In genomic region chrX:69387559-69388487, GRCh38 we compare ENCODE assay signal across 8 cellular contexts.
DNase-seq lines count a peak whose midpoint lies in the region; ATAC-seq and TF ChIP-seq lines count a peak whose summit lies in the region.

No MANE protein-coding gene starts in this region.

- peak; percentile 79 for ATAC-seq in GM21723 (IDR thresholded peaks at IDR 0.05; ENCODE audit: unreplicated experiment)

- H2BK5ac ChIP-seq in trophoblast cell (ENCODE audit: low read depth, low read length, poor library complexity), result no peak overlapping the region

- H3K9me3 Mint-ChIP-seq in Calu3 (ENCODE audit: low read depth, unreplicated experiment), result no peaks in the 10 kb centered on the region

- H3K18ac ChIP-seq in trophoblast cell (ENCODE audit: low read length), result no peak overlapping the region

- H3K4me2 ChIP-seq in trophoblast cell (ENCODE audit: low read length), result no peak overlapping the region

- H3K9me3 ChIP-seq in trophoblast cell (ENCODE audit: insufficient read depth, low read depth, low read length), result no peaks in the 10 kb centered on the region

- no peak overlapping the region for H3K4me3 ChIP-seq in trophoblast cell (ENCODE audit: low read depth, low read length)

- H3K4me1 ChIP-seq in trophoblast cell (ENCODE audit: control insufficient read depth in 1 of 2, insufficient read depth in 2 of 2, low read length in 2 of 2), result no peaks in the 10 kb centered on the region

- CTCF ChIA-PET in Calu3 (lab: Charles Lee), result interaction anchor here (0.7 to 2.0 kb wide), 7 partner anchors 19 to 655 kb away, joined by 3 to 16 read pairs (median 5); partner anchors contain the start of gene EFNB1

- H2AFZ ChIP-seq in trophoblast cell (ENCODE audit: insufficient read depth, low read length, poor library complexity), result no peak overlapping the region

- intact Hi-C loops in Calu3 (cut with micrococcal nuclease; ENCODE audit: unreplicated experiment), result loop anchor here (1.0 to 5.0 kb wide), 5 partner anchors 101 to 656 kb away; no protein-coding TSS in a partner anchor

- H3K23ac ChIP-seq in trophoblast cell (ENCODE audit: low read length), result no peak overlapping the region

- no peak overlapping the region for H3K9ac ChIP-seq in trophoblast cell (ENCODE audit: low read length)

- peaks cover 99% of the 10 kb centered on the region for H3K27me3 Mint-ChIP-seq in Calu3 (ENCODE audit: unreplicated experiment)

- H3K4me1 Mint-ChIP-seq in Calu3 (ENCODE audit: low read depth, unreplicated experiment), result no peaks in the 10 kb centered on the region

- no peak overlapping the region for H4K8ac ChIP-seq in trophoblast cell (ENCODE audit: low read depth, low read length)

- no peaks in the 10 kb centered on the region for H3K36me3 ChIP-seq in trophoblast cell (ENCODE audit: control insufficient read depth in 1 of 2, insufficient read depth in 2 of 2, low read length in 2 of 2)

- no peak overlapping the region for H3K4ac ChIP-seq in trophoblast cell (ENCODE audit: low read depth, low read length)

- H4K12ac ChIP-seq in trophoblast cell (ENCODE audit: low read depth, low read length), result no peak overlapping the region

- no peaks in the 10 kb centered on the region for H3K36me3 Mint-ChIP-seq in Calu3 (ENCODE audit: insufficient read depth, unreplicated experiment)

- no peaks in the 10 kb centered on the region for H3K79me1 ChIP-seq in trophoblast cell (ENCODE audit: low read length)

- H3K79me2 ChIP-seq in trophoblast cell (ENCODE audit: control insufficient read depth, insufficient read depth, low read length, poor library complexity), result no peaks in the 10 kb centered on the region

- peak; percentile 53 for TF ChIP-seq CTCF in Calu3 (IDR thresholded peaks at IDR 0.05; ENCODE audit: unreplicated experiment)

- H3K27me3 ChIP-seq in trophoblast cell (ENCODE audit: insufficient read depth, low read length), result no peaks in the 10 kb centered on the region

- H3K27ac ChIP-seq in trophoblast cell (ENCODE audit: low read depth, low read length), result no peak overlapping the region

- no peak overlapping the region for H4K91ac ChIP-seq in trophoblast cell (ENCODE audit: low read depth, low read length)

- no TSS peak for BruUV-seq in Calu3 (replicated peaks; lab: Mats Ljungman, UMichigan)

- H3K27ac Mint-ChIP-seq in Calu3 (ENCODE audit: unreplicated experiment), result no peak overlapping the region

- DNase-seq in Calu3 (peak; percentile 66), NCI-H460 (ENCODE audit: extremely low read depth, low read depth) (peak; percentile 17), activated T-cell treated with anti-CD3 and anti-CD28 coated beads for 48 hours (ENCODE audit: low read depth) (peak; percentile 11), germinal center (ENCODE audit: low spot score) (peak; percentile 29), trophoblast cell (peak; percentile 16 to 57), foreskin melanocyte (no peak), NCI-H2107 treated with DMSO at 0.1 percent for 48 hours (lab: John Stamatoyannopoulos, UW; ENCODE audit: unreplicated experiment) (no peak)

- no peak overlapping the region for H2BK12ac ChIP-seq in trophoblast cell (ENCODE audit: low read length)

- WGBS in trophoblast cell (ENCODE audit: extremely low coverage, insufficient coverage, insufficient read length), result no CpG with 5 or more reads among the region's 13 CpGs

- H3K4me3 Mint-ChIP-seq in Calu3 (ENCODE audit: low read depth, unreplicated experiment), result no peak overlapping the region

- H2BK120ac ChIP-seq in trophoblast cell (ENCODE audit: insufficient read depth, low read length, poor library complexity), result no peak overlapping the region

- no peak overlapping the region for H3K14ac ChIP-seq in trophoblast cell (ENCODE audit: low read length)

- no peak overlapping the region for H2AK5ac ChIP-seq in trophoblast cell (ENCODE audit: low read length)

Comparison
In these comparisons a context has a peak if more than half of its experiments do, and no peak if none do; other contexts are left out.
1. DNase-seq: peak in Calu3 (single experiment), NCI-H460 (single experiment), activated T-cell treated with anti-CD3 and anti-CD28 coated beads for 48 hours (single experiment), germinal center (single experiment) and trophoblast cell (2 of 2); none in foreskin melanocyte (single experiment) and NCI-H2107 treated with DMSO at 0.1 percent for 48 hours (single experiment).